In the genomic region with DNA sequence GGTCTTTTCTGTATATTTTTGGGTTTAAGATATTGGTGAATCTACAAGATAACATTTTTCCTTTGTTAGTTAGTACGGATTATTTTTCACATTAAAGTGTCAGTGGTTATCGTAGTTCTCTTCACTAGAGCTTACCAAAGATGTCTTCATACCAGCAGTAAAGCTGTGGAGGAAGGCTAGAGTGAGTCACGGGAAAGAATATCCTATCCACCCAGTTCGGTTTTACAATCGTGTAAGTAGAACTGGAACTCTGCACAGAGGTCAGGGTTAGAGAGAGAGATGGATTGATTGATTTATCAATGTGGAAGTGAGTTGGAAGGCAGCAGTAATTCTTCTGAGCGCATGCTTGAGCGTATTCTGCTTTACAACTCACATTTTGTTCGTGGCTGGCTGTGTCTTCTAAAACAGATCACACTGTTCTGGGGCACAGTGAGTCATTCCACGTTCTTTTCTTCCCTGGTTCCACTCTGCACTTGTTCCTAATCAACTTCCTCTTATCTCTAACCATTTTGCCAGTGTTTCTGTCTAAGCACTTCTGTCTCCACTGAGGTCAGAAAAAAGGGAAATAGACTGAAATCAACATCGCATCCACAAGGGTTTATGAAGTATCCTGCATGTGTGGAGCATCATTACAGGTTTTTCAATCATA, we compare ENCODE assay signal across 12 cellular contexts.
DNase-seq lines count a peak whose midpoint lies in the region; ATAC-seq and TF ChIP-seq lines count a peak whose summit lies in the region.
"Had no signal": no experiment of that assay in that cellular context is flagged by ENCODE, and none has a peak within 500 bp of the region (broad histone marks: within the 10 kb centered on the region; RNA-seq: fewer than 3 reads in every experiment).

No MANE protein-coding gene starts in this region.

- CTCF ChIA-PET in A673 (lab: Charles Lee), result no interaction called here

- H3K4me3 ChIP-seq in A673 (ENCODE audit: low read depth, low read length, poor library complexity, severe bottlenecking) (no peak overlapping the region), NB4 (ENCODE audit: low read depth, low read length) (peak overlapping the region; percentile 63), mononuclear cell (ENCODE audit: low read length) (peak overlapping the region; percentile 10)
- H3K4me3 ChIP-seq: SJSA1 had no signal

- H3K9me3 ChIP-seq in A673 (ENCODE audit: low read depth, low read length, poor library complexity, severe bottlenecking) (no peaks in the 10 kb centered on the region), mononuclear cell (ENCODE audit: low read depth, low read length) (no peaks in the 10 kb centered on the region)
- H3K9me3 ChIP-seq: SJSA1 had no signal

- BruUV-seq in A673 (replicated peaks; lab: Mats Ljungman, UMichigan), result no TSS peak

- TF ChIP-seq CTCF in A673 (conservative IDR thresholded peaks at IDR 0.05; ENCODE audit: low read depth, low read length) (no peak), NB4 (IDR thresholded peaks at IDR 0.05; ENCODE audit: low read depth, low read length) (no peak)

- H3K27me3 ChIP-seq in A673 (replicated peaks; ENCODE audit: insufficient read depth, low read depth, low read length, poor library complexity), result no peaks in the 10 kb centered on the region
- no peaks in the 10 kb centered on the region for H3K27me3 ChIP-seq in mononuclear cell (ENCODE audit: insufficient read depth, low read length)
- H3K27me3 ChIP-seq: SJSA1 had no signal

- H3K4me1 ChIP-seq in A673 (ENCODE audit: insufficient read depth, low read length, poor library complexity, severe bottlenecking) (peaks cover 8% of the 10 kb centered on the region), mononuclear cell (ENCODE audit: insufficient read depth, low read length) (peaks cover 12% of the 10 kb centered on the region)
- H3K4me1 ChIP-seq: SJSA1 had no signal

- TF ChIP-seq POLR2A in NB4 (IDR thresholded peaks at IDR 0.05; ENCODE audit: extremely low read depth, insufficient read length), result peak; percentile 18

- POLR2A ChIA-PET in A673 (lab: Charles Lee; ENCODE audit: low non-redundant PET), result no interaction called here

- no peaks in the 10 kb centered on the region for H3K36me3 ChIP-seq in A673 (ENCODE audit: insufficient read depth, low read length, poor library complexity, severe bottlenecking)
- H3K36me3 ChIP-seq: SJSA1 had no signal

- H3K27ac ChIP-seq in A673 (ENCODE audit: low read depth, low read length, poor library complexity, severe bottlenecking) (no peak overlapping the region), caudate nucleus (ENCODE audit: low read depth, low read length) (peak overlapping the region; percentile 46)
- H3K27ac ChIP-seq: KMS-11, SJSA1 had no signal

- intact Hi-C loops in A673 (cut with micrococcal nuclease; ENCODE audit: unreplicated experiment), result loop anchor here (1.0 kb wide), 1 partner anchor 48 kb away; no protein-coding TSS in a partner anchor

- no peak for ATAC-seq in HG02884 (IDR thresholded peaks at IDR 0.05; ENCODE audit: unreplicated experiment)
- ATAC-seq: activated T-cell treated with anti-CD3 and anti-CD28 coated beads, Interleukin-2, amount 50 U/mL, for 72 hours had no signal

- DNase-seq in A673 (ENCODE audit: low spot score) (peak; percentile 23), NB4 (ENCODE audit: low read depth) (peak; percentile 82), caudate nucleus (lab: John Stamatoyannopoulos, UW) (peak in 4 of 61 donors; percentile 0 to 8 (median 2)), RKO (ENCODE audit: low spot score) (no peak), activated gamma-delta T cell (lab: John Stamatoyannopoulos, UW) (no peak)
- DNase-seq in effector CD8-positive, alpha-beta T cell (lab: John Stamatoyannopoulos, UW), result no peak
- DNase-seq: activated T-cell treated with anti-CD3 and anti-CD28 coated beads, Interleukin-2, amount 50 U/mL, for 72 hours; stimulated activated CD4-positive, alpha-beta T cell treated with anti-CD3 and anti-CD28 coated beads, Interleukin-2, amount 100 ng/mL, for 48 hours had no signal

Comparison
In these comparisons a context has a peak if more than half of its experiments do, and no peak if none do; other contexts are left out.
1. DNase-seq: peak in A673 (single experiment) and NB4 (single experiment); none in effector CD8-positive, alpha-beta T cell (single experiment), RKO (single experiment) and activated gamma-delta T cell (single experiment).